16 cellular contexts compared by ENCODE assay signal in genomic region chrX:17390325-17390992, GRCh38.
"Had no signal": no experiment of that assay in that cellular context is flagged by ENCODE, and none has a peak within 500 bp of the region (broad histone marks: within the 10 kb centered on the region; RNA-seq: fewer than 3 reads in every experiment).

No MANE protein-coding gene starts in this region.

- H3K4me1 ChIP-seq: adrenal gland, gastrocnemius medialis, heart left ventricle, thyroid gland had no signal

- H3K9me3 ChIP-seq: adrenal gland, gastrocnemius medialis, heart left ventricle, ovary, thyroid gland had no signal

- DNase-seq: activated CD4-positive, alpha-beta T cell treated with anti-CD3 and anti-CD28 coated beads, Interleukin-2, amount 10 ng/mL, durations not matched to agents 7 days and 5 days; activated naive CD4-positive, alpha-beta T cell treated with anti-CD3 and anti-CD28 coated beads, Interleukin-2, amount 10 ng/mL, durations not matched to agents 7 days and 5 days; adrenal gland; effector CD4-positive, alpha-beta T cell; gastrocnemius medialis; heart left ventricle; mammary epithelial cell; naive B cell; ovary; stimulated activated CD4-positive, alpha-beta T cell treated with anti-CD3 and anti-CD28 coated beads, Interleukin-4, amount 100 ng/mL, for 1 hour; stimulated activated naive B cell treated with anti-CD40 and anti-IgM and Interleukin-4, amounts not matched to agents 10 μg/mL and 1 μg/mL and 100 μg/mL, for 72 hours; T-helper 9 cell; thyroid gland had no signal

- H3K27me3 ChIP-seq: adrenal gland, gastrocnemius medialis, ovary, thyroid gland had no signal

- FAIRE-seq: endothelial cell of umbilical vein, urothelium cell line had no signal

- H3K27ac ChIP-seq: adrenal gland, coronary artery, gastrocnemius medialis, heart left ventricle, ovary, thyroid gland had no signal

- ATAC-seq: gastrocnemius medialis; heart left ventricle; stimulated activated naive B cell treated with anti-CD40 and anti-IgM and Interleukin-4, amounts not matched to agents 10 μg/mL and 1 μg/mL and 100 μg/mL, for 72 hours had no signal

- H3K4me3 ChIP-seq: adrenal gland, coronary artery, gastrocnemius medialis, heart left ventricle, ovary, thyroid gland had no signal

- H3K36me3 ChIP-seq: adrenal gland, gastrocnemius medialis, heart left ventricle, ovary, thyroid gland had no signal
